ENCODE assay signal across 20 cellular contexts in the genomic region with DNA sequence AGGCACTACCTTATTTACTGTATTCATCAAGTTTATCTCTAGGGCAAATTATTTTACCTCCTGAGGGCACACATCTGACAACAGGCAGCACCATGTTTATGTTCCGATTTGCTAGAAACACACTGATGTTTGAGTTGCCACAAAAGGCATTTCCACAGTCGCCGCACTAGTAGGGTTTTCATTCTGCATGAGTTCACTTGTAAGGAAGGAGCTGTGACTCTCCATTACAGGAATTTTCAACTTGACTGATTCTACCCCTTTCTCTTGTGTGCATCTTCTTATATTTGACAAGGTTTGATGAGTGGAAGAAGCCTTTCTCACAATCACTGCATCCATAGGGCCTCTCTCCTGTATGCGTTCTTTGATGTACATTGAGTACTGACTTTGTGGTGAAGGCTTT.
DNase-seq lines count a peak whose midpoint lies in the region; ATAC-seq and TF ChIP-seq lines count a peak whose summit lies in the region.
"Had no signal": no experiment of that assay in that cellular context is flagged by ENCODE, and none has a peak within 500 bp of the region (broad histone marks: within the 10 kb centered on the region; RNA-seq: fewer than 3 reads in every experiment).

No MANE protein-coding gene starts in this region.

- no peak overlapping the region for H3K27ac ChIP-seq in ovary
- H3K27ac ChIP-seq: HL-60 had no signal

- no peak for TF ChIP-seq POLR2A in ovary (IDR thresholded peaks at IDR 0.05)

- no peak for TF ChIP-seq EP300 in ovary (IDR thresholded peaks at IDR 0.05)

- no peaks in the 10 kb centered on the region for H3K4me1 ChIP-seq in ovary (ENCODE audit: insufficient read depth)
- H3K4me1 ChIP-seq: BE2C had no signal

- WGBS in ovary, 3 donors: 94 to 96% (median 95%) methylated on average over 4 of the region's 4 CpGs

- H3K9me3 ChIP-seq in ovary: no peaks in the 10 kb centered on the region
- H3K9me3 ChIP-seq: BE2C had no signal

- ATAC-seq in GM18519 (IDR thresholded peaks at IDR 0.05; ENCODE audit: low FRiP score, unreplicated experiment): no peak
- ATAC-seq: GM12878, GM23338 had no signal

- in situ Hi-C loops in astrocyte of the cerebellum (cut with HindIII; ENCODE audit: low sequenced_read_pairs): no loop called here

- DNase-seq in M059J (ENCODE audit: low read depth) (peak; percentile 22), astrocyte of the cerebellum (ENCODE audit: low read depth) (peak; percentile 43), glomerular visceral epithelial cell (ENCODE audit: extremely low spot score) (peak; percentile 62), non-pigmented ciliary epithelial cell (ENCODE audit: low read depth) (peak; percentile 28), NCI-H526 treated with DMSO at 0.1 percent for 48 hours (lab: John Stamatoyannopoulos, UW) (no peak), ovary (no peak)
- DNase-seq: BE2C; C1 segment of cervical spinal cord; CD4-positive, CD25-positive, alpha-beta regulatory T cell; CD8-positive, alpha-beta memory T cell; COR-L47; DMS 273 treated with DMSO at 0.1 percent for 48 hours; DMS53; DND-41; EL; HCEC 1CT had no signal

- intact Hi-C loops in ovary (cut with DNase I): no loop called here

- no peak overlapping the region for H3K4me3 ChIP-seq in astrocyte of the cerebellum (ENCODE audit: low read depth, low read length)
- no peak overlapping the region for H3K4me3 ChIP-seq in ovary
- H3K4me3 ChIP-seq: GM12878, GM23338 had no signal

- TF ChIP-seq CTCF in astrocyte of the cerebellum (IDR thresholded peaks at IDR 0.05; ENCODE audit: low read depth, low read length, missing control alignments): no peak
- TF ChIP-seq CTCF in ovary (IDR thresholded peaks at IDR 0.05): no peak

- H3K27me3 ChIP-seq in ovary: no peaks in the 10 kb centered on the region
- H3K27me3 ChIP-seq: BE2C had no signal

- no peaks in the 10 kb centered on the region for H3K36me3 ChIP-seq in ovary
- H3K36me3 ChIP-seq: BE2C had no signal

Comparison
In these comparisons a context has a peak if more than half of its experiments do, and no peak if none do; other contexts are left out.
1. DNase-seq: peak in M059J (single experiment), astrocyte of the cerebellum (single experiment), glomerular visceral epithelial cell (single experiment) and non-pigmented ciliary epithelial cell (single experiment); none in NCI-H526 treated with DMSO at 0.1 percent for 48 hours (single experiment) and ovary (0 of 5).